18 cellular contexts compared by ENCODE assay signal in genomic region chr21:45735259-45736000, GRCh38.
"Had no signal": no experiment of that assay in that cellular context is flagged by ENCODE, and none has a peak within 500 bp of the region (broad histone marks: within the 10 kb centered on the region; RNA-seq: fewer than 3 reads in every experiment).

No MANE protein-coding gene starts in this region.

- H3K4me1 ChIP-seq: gastroesophageal sphincter, stomach, transverse colon, uterus had no signal

- H3K27me3 ChIP-seq: gastroesophageal sphincter, neutrophil, transverse colon, uterus had no signal

- H3K36me3 ChIP-seq: esophagus squamous epithelium, gastroesophageal sphincter, stomach, thoracic aorta, transverse colon, uterus had no signal

- H3K27ac ChIP-seq: esophagus squamous epithelium, gastroesophageal sphincter, neutrophil, stomach, thoracic aorta, transverse colon, uterus had no signal

- ATAC-seq: gastroesophageal sphincter; naive thymus-derived CD4-positive, alpha-beta T cell had no signal

- DNase-seq: effector memory CD4-positive, alpha-beta T cell; esophagus squamous epithelium; foreskin fibroblast; glutamatergic neuron; immature natural killer cell; naive thymus-derived CD4-positive, alpha-beta T cell; nephron progenitor cell; small intestine; stimulated activated CD4-positive, alpha-beta T cell treated with anti-CD3 and anti-CD28 coated beads, Interleukin-12 subunit alpha, Interleukin-12 subunit beta, amount 100 ng/mL, for 4 hours; stimulated activated naive CD4-positive, alpha-beta T cell; stomach; transverse colon; uterus had no signal

- FAIRE-seq: endometrium, keratinocyte, small intestine had no signal

- H3K4me3 ChIP-seq: esophagus squamous epithelium, gastroesophageal sphincter, stomach, thoracic aorta, transverse colon, uterus had no signal

- H3K9me3 ChIP-seq: esophagus squamous epithelium, neutrophil, thoracic aorta, transverse colon, uterus had no signal
